In the genomic region with DNA sequence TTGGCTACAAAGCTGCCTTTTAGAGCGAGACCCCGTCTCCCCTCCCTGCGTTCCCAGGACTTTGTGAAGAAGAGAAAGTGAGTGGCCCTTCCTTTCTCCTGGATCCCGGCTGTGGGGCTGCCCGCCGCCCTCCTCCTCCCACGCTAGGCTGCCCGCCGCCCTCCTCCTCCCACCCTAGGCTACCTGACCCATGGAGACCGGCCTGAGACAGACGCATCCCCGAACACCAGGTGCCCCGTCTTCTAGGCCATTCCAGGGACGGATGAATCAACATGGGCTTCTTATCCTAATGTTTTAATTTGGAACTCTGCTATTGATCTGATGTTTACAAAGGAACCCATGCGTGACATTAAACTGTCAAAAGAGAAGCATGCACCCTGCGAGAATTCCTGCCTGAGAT, we compare ENCODE assay signal across 10 cellular contexts.
DNase-seq lines count a peak whose midpoint lies in the region; ATAC-seq and TF ChIP-seq lines count a peak whose summit lies in the region.
"Had no signal": no experiment of that assay in that cellular context is flagged by ENCODE, and none has a peak within 500 bp of the region (broad histone marks: within the 10 kb centered on the region; RNA-seq: fewer than 3 reads in every experiment).

No MANE protein-coding gene starts in this region.

- WGBS in heart right ventricle, 2 donors = 76 to 78% methylated on average over 16 of the region's 16 CpGs
- WGBS in mesenchymal stem cell = 74% methylated on average over 12 of the region's 16 CpGs

- BruUV-seq in PC-3 (replicated peaks; lab: Mats Ljungman, UMichigan) = no TSS peak

- H4K20me1 ChIP-seq in PC-3 (ENCODE audit: low read length) = no peaks in the 10 kb centered on the region

- no peaks in the 10 kb centered on the region for H3F3A ChIP-seq in PC-3 (ENCODE audit: low read length, unreplicated experiment)

- H3K27me3 ChIP-seq in left ventricle myocardium inferior (ENCODE audit: low read depth) (peaks cover 54% of the 10 kb centered on the region), heart right ventricle (peaks cover 7 to 40% (median 24%) of the 10 kb centered on the region in 7 donors), PC-3 (ENCODE audit: low read length) (peaks cover 25% of the 10 kb centered on the region), mesenchymal stem cell (ENCODE audit: control insufficient read depth in 1 of 2, insufficient read depth in 1 of 2, low read length in 2 of 2) (peaks cover 33 to 45% of the 10 kb centered on the region in 2 experiments)

- no peak overlapping the region for H2BK15ac ChIP-seq in mesenchymal stem cell (ENCODE audit: low read depth, poor library complexity, severe bottlenecking)

- no peak for TF ChIP-seq CTCF in left ventricle myocardium inferior (IDR thresholded peaks at IDR 0.05; ENCODE audit: borderline replicate concordance)
- no peak for TF ChIP-seq CTCF in heart right ventricle (IDR thresholded peaks at IDR 0.05)
- TF ChIP-seq CTCF in PC-3 (conservative IDR thresholded peaks at IDR 0.05; ENCODE audit: low read depth, low read length) = no peak

- H3K4me3 ChIP-seq in left ventricle myocardium inferior (no peak overlapping the region), heart right ventricle (no peak overlapping the region), PC-3 (ENCODE audit: low read length) (no peak overlapping the region), mesenchymal stem cell (ENCODE audit: insufficient read depth in 1 of 2, low read depth in 1 of 2, low read length in 2 of 2) (no peak overlapping the region)
- H3K4me3 ChIP-seq: gastrocnemius medialis, thyroid gland had no signal

- no peak overlapping the region for H3K14ac ChIP-seq in mesenchymal stem cell (ENCODE audit: low read length in 2 of 2)

- H2AFZ ChIP-seq in PC-3 (ENCODE audit: low read length) = peak overlapping the region; percentile 16; the same call in 1 of the 2 replicates
- H2AFZ ChIP-seq in mesenchymal stem cell (ENCODE audit: low read depth, low read length) = no peak overlapping the region

- H3K4me1 ChIP-seq in left ventricle myocardium inferior (peaks cover 10% of the 10 kb centered on the region), heart right ventricle (peaks cover 0 to 17% (median 7%) of the 10 kb centered on the region in 9 donors), PC-3 (ENCODE audit: insufficient read depth, low read length) (peaks cover 14% of the 10 kb centered on the region; the same call in 1 of the 2 replicates), mesenchymal stem cell (ENCODE audit: control insufficient read depth, insufficient read depth, low read depth, low read length) (peaks cover 16% of the 10 kb centered on the region)
- H3K4me1 ChIP-seq: gastrocnemius medialis had no signal

- POLR2A ChIA-PET in PC-3 (lab: Charles Lee; ENCODE audit: unreplicated experiment) = no interaction called here

- intact Hi-C loops in left ventricle myocardium inferior (cut with micrococcal nuclease) (no loop called here), heart right ventricle (cut with DNase I) (loop anchor here in 8 of 10 donors (5.0 to 10.0 kb wide), 8 partner anchors 166 to 716 kb away; no protein-coding TSS in a partner anchor), PC-3 (cut with micrococcal nuclease) (loop anchor here (2.0 to 10.0 kb wide), 5 partner anchors 40 to 716 kb away; no protein-coding TSS in a partner anchor)

- H3K79me2 ChIP-seq in PC-3 (ENCODE audit: low read length) = no peaks in the 10 kb centered on the region

- DNase-seq in left ventricle myocardium inferior (peak; percentile 4), heart right ventricle (no peak), PC-3 (no peak), mesenchymal stem cell (no peak)

- no peak overlapping the region for H4K8ac ChIP-seq in mesenchymal stem cell (ENCODE audit: low read length)

- ATAC-seq in heart right ventricle = no peak
- no peak for ATAC-seq in PC-3
- no peak for ATAC-seq in GM21381 (IDR thresholded peaks at IDR 0.05; ENCODE audit: unreplicated experiment)
- no peak for ATAC-seq in HG02981 (IDR thresholded peaks at IDR 0.05; ENCODE audit: unreplicated experiment)
- ATAC-seq in GM21717 (IDR thresholded peaks at IDR 0.05; ENCODE audit: unreplicated experiment) = no peak
- ATAC-seq in HG03520 (IDR thresholded peaks at IDR 0.05; ENCODE audit: unreplicated experiment) = no peak

- no peak overlapping the region for H4K91ac ChIP-seq in mesenchymal stem cell (ENCODE audit: low read length)

- no peak overlapping the region for H3K4ac ChIP-seq in mesenchymal stem cell (ENCODE audit: low read depth in 1 of 2, low read length in 2 of 2)

- no peak overlapping the region for H2BK12ac ChIP-seq in mesenchymal stem cell (ENCODE audit: low read length in 2 of 2)

- no peak overlapping the region for H2BK5ac ChIP-seq in mesenchymal stem cell (ENCODE audit: low read depth, low read length, poor library complexity, severe bottlenecking)

- H3K23ac ChIP-seq in mesenchymal stem cell (ENCODE audit: low read length in 2 of 2) = no peak overlapping the region

- H3K36me3 ChIP-seq in left ventricle myocardium inferior (no peaks in the 10 kb centered on the region), heart right ventricle (no peaks in the 10 kb centered on the region), PC-3 (ENCODE audit: low read depth, low read length) (no peaks in the 10 kb centered on the region), mesenchymal stem cell (ENCODE audit: control insufficient read depth in 1 of 2, insufficient read depth in 2 of 2, low read depth in 1 of 2, low read length in 2 of 2) (no peaks in the 10 kb centered on the region)
- H3K36me3 ChIP-seq: gastrocnemius medialis, thyroid gland had no signal

- 0 out of 2 replicates have a peak overlapping the region, but pooled peaks have one; percentile 39 for H3K4me2 ChIP-seq in PC-3 (ENCODE audit: low read length)
- peak overlapping the region; percentile 61 for H3K4me2 ChIP-seq in mesenchymal stem cell (ENCODE audit: low read length, poor library complexity, severe bottlenecking)

- H3K79me1 ChIP-seq in mesenchymal stem cell (replicated peaks; ENCODE audit: low read length, poor library complexity, severe bottlenecking) = no peaks in the 10 kb centered on the region

- H3K9me3 ChIP-seq in left ventricle myocardium inferior (replicated peaks) (no peaks in the 10 kb centered on the region), heart right ventricle (no peaks in the 10 kb centered on the region), PC-3 (ENCODE audit: low read length) (no peaks in the 10 kb centered on the region), mesenchymal stem cell (ENCODE audit: control insufficient read depth, low read length) (no peaks in the 10 kb centered on the region)
- H3K9me3 ChIP-seq: gastrocnemius medialis, thyroid gland had no signal

- CTCF ChIA-PET in PC-3 (lab: Charles Lee) = no interaction called here

- H3K9ac ChIP-seq in PC-3 (ENCODE audit: low read length) (no peak overlapping the region), mesenchymal stem cell (ENCODE audit: low read length) (no peak overlapping the region)

- no peaks in the 10 kb centered on the region for H3K9me2 ChIP-seq in PC-3 (replicated peaks; ENCODE audit: low read length)

- no peak overlapping the region for H3K18ac ChIP-seq in mesenchymal stem cell (ENCODE audit: low read depth in 1 of 2, low read length in 2 of 2)

- no peak overlapping the region for H2AK5ac ChIP-seq in mesenchymal stem cell (ENCODE audit: low read length, severe bottlenecking)

- H3K27ac ChIP-seq in left ventricle myocardium inferior (replicated peaks) = no peak overlapping the region
- no peak overlapping the region for H3K27ac ChIP-seq in heart right ventricle
- H3K27ac ChIP-seq in PC-3 (ENCODE audit: low read length) = no peak overlapping the region
- H3K27ac ChIP-seq in mesenchymal stem cell (ENCODE audit: low read length, poor library complexity, severe bottlenecking) = no peak overlapping the region
- H3K27ac ChIP-seq: gastrocnemius medialis, thyroid gland had no signal

- H2BK120ac ChIP-seq in mesenchymal stem cell (ENCODE audit: low read depth, low read length) = no peak overlapping the region
